In the genomic region with DNA sequence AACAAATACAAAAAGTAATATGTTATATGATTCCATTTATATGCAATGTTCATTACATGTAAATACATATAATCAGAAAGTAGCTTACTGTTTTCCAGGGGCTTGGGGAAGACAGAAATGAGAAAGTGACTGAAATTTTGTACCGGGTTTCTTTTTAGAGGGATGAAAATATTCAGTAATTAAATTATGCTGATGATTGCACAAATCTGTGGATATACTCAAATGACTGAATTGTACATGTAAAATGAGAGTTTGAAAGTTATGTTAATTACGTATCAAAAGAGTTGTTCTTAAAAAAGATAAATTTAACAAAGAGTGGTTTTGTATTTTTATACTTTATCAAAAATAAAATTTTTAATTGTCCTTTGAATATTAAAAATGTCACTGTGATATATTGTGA, we compare ENCODE assay signal across 21 cellular contexts.
"Had no signal": no experiment of that assay in that cellular context is flagged by ENCODE, and none has a peak within 500 bp of the region (broad histone marks: within the 10 kb centered on the region; RNA-seq: fewer than 3 reads in every experiment).

No MANE protein-coding gene starts in this region.

- H3K27ac ChIP-seq: coronary artery, dorsolateral prefrontal cortex, esophagus muscularis mucosa, foreskin keratinocyte, gastrocnemius medialis, heart left ventricle, hepatocyte, left lung, lower lobe of right lung had no signal

- ATAC-seq: foreskin keratinocyte; gastrocnemius medialis; heart left ventricle; left cardiac atrium; left lung; left ventricle myocardium superior; lower lobe of right lung; naive thymus-derived CD4-positive, alpha-beta T cell had no signal

- H3K79me2 ChIP-seq: hepatocyte had no signal

- H3K36me3 ChIP-seq: esophagus muscularis mucosa, gastrocnemius medialis, heart left ventricle, left lung, lower lobe of right lung had no signal

- H3K4me1 ChIP-seq: esophagus muscularis mucosa, foreskin keratinocyte, gastrocnemius medialis, heart left ventricle, left lung, lower lobe of right lung had no signal

- H3K4me3 ChIP-seq: coronary artery, dorsolateral prefrontal cortex, esophagus muscularis mucosa, gastrocnemius medialis, heart left ventricle, hepatocyte, left lung, lower lobe of right lung had no signal

- DNase-seq: dermis blood vessel endothelial cell; dorsolateral prefrontal cortex; effector CD4-positive, alpha-beta T cell; effector memory CD4-positive, alpha-beta T cell; foreskin keratinocyte; gastrocnemius medialis; heart left ventricle; left cardiac atrium; left lung; left ventricle myocardium superior; lower lobe of right lung; mesenchymal stem cell; midbrain; naive thymus-derived CD4-positive, alpha-beta T cell had no signal

- FAIRE-seq: colon, endothelial cell of umbilical vein, islet of Langerhans, keratinocyte had no signal

- H3K27me3 ChIP-seq: dorsolateral prefrontal cortex, esophagus muscularis mucosa, foreskin keratinocyte, gastrocnemius medialis, heart left ventricle, hepatocyte, left lung had no signal

- H3K4me2 ChIP-seq: hepatocyte had no signal

- H2AFZ ChIP-seq: hepatocyte had no signal

- H3K9me3 ChIP-seq: gastrocnemius medialis, lower lobe of right lung had no signal
